Comparison of ENCODE assay signal across 1 cellular context in the genomic region with DNA sequence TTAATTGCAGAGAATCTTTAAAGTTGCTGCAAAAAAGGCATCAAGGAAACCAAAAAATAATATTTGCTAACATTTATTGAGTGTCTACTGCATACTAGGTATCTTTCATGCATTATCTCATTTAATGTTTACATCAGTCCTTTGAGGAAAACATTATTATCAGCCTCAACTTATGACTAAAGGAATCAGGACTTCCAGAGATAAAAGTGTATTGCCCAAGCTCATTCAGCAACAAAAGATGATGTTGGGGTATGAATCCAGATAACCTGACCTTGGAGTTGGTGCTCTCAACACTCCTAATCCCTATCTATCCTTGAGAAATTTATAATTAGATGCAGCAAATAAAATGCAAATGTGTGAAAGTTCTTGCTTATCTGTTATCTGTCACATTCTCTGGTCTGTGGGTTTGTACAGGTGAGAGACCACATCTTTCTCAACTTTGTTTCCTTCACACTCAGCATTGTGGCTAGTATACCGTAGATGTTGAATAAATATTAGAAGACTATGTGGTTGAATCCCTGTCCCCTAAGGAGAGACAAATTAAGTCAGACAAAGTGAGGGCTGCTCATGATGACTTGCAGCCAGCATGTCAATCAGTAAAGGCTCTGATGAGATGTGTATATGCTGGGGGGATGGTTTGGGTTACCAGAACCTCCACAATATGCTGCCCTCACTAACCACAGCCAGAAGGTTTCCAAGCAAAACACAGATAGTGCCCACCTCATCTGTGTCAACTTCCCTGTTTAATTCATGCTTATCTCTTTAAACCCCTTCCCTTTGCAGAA.
TF ChIP-seq lines count a peak whose summit lies in the region.

No MANE protein-coding gene starts in this region.

TF ChIP-seq in WTC11, 78 proteins besides CTCF, POLR2A, EP300 and RAD21 (continued from another document):
- TF ChIP-seq, protein P1, sequence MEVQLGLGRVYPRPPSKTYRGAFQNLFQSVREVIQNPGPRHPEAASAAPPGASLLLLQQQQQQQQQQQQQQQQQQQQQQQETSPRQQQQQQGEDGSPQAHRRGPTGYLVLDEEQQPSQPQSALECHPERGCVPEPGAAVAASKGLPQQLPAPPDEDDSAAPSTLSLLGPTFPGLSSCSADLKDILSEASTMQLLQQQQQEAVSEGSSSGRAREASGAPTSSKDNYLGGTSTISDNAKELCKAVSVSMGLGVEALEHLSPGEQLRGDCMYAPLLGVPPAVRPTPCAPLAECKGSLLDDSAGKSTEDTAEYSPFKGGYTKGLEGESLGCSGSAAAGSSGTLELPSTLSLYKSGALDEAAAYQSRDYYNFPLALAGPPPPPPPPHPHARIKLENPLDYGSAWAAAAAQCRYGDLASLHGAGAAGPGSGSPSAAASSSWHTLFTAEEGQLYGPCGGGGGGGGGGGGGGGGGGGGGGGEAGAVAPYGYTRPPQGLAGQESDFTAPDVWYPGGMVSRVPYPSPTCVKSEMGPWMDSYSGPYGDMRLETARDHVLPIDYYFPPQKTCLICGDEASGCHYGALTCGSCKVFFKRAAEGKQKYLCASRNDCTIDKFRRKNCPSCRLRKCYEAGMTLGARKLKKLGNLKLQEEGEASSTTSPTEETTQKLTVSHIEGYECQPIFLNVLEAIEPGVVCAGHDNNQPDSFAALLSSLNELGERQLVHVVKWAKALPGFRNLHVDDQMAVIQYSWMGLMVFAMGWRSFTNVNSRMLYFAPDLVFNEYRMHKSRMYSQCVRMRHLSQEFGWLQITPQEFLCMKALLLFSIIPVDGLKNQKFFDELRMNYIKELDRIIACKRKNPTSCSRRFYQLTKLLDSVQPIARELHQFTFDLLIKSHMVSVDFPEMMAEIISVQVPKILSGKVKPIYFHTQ (CRISPR knock-in tag; IDR thresholded peaks at IDR 0.05) = no peak
- TF ChIP-seq PREB (CRISPR knock-in tag; IDR thresholded peaks at IDR 0.05; ENCODE audit: borderline replicate concordance) = no peak
- TF ChIP-seq ESRRA (CRISPR knock-in tag; IDR thresholded peaks at IDR 0.05; ENCODE audit: borderline replicate concordance) = no peak
- no peak for TF ChIP-seq NR1H2 (CRISPR knock-in tag; IDR thresholded peaks at IDR 0.05)
- no peak for TF ChIP-seq FOXP1 (CRISPR knock-in tag; IDR thresholded peaks at IDR 0.05; ENCODE audit: borderline replicate concordance)
